Comparison of ENCODE assay signal across 19 cellular contexts in genomic region chr1:151986501-151987190, GRCh38. TPM values are rescaled to one million over a fixed set of nuclear protein-coding genes. Genes with fewer than 3 reads are reported as not detected.
A peak's percentile ranks its signal among the peaks of the same experiment; 100 is the strongest.
DNase-seq lines count a peak whose midpoint lies in the region; ATAC-seq and TF ChIP-seq lines count a peak whose summit lies in the region.
"Had no signal": no experiment of that assay in that cellular context is flagged by ENCODE, and none has a peak within 500 bp of the region (broad histone marks: within the 10 kb centered on the region; RNA-seq: fewer than 3 reads in every experiment).

No MANE protein-coding gene starts in this region.

- POLR2A ChIA-PET in CD8-positive, alpha-beta T cell (lab: Charles Lee) = no interaction called here

- peak overlapping the region; percentile 5 for H3K27ac Mint-ChIP-seq in CD8-positive, alpha-beta T cell

- no peaks in the 10 kb centered on the region for H3K27me3 Mint-ChIP-seq in CD8-positive, alpha-beta T cell (ENCODE audit: low read depth)

- TF ChIP-seq POLR2A in lower leg skin (IDR thresholded peaks at IDR 0.05) = no peak

- no peak overlapping the region for H3K4me3 Mint-ChIP-seq in CD8-positive, alpha-beta T cell

- intact Hi-C loops in CD8-positive, alpha-beta T cell (cut with DNase I, micrococcal nuclease) = no loop called here
- intact Hi-C loops in lower leg skin (cut with DNase I; ENCODE audit: low total_unique reads) = no loop called here

- no peak overlapping the region for H3K4me3 ChIP-seq in CD8-positive, alpha-beta T cell (ENCODE audit: low read depth, low read length)
- no peak overlapping the region for H3K4me3 ChIP-seq in SJSA1
- H3K4me3 ChIP-seq in lower leg skin (ENCODE audit: low read depth, poor library complexity, severe bottlenecking) = no peak overlapping the region
- H3K4me3 ChIP-seq: esophagus muscularis mucosa, GM23248, left lung, thoracic aorta had no signal

- H3K27me3 ChIP-seq in CD8-positive, alpha-beta T cell (ENCODE audit: insufficient read depth, low read length) = no peaks in the 10 kb centered on the region
- no peaks in the 10 kb centered on the region for H3K27me3 ChIP-seq in SJSA1 (replicated peaks)
- H3K27me3 ChIP-seq: esophagus muscularis mucosa, left lung had no signal

- H3K9me3 Mint-ChIP-seq in CD8-positive, alpha-beta T cell = no peaks in the 10 kb centered on the region

- CTCF ChIA-PET in CD8-positive, alpha-beta T cell (lab: Charles Lee) = interaction anchor here (1.0 to 30.4 kb wide), 5 partner anchors 10 to 47 kb away, joined by 3 to 665 read pairs (median 4); no protein-coding TSS in a partner anchor

- DNase-seq in A172 (ENCODE audit: low spot score) (peak; percentile 59), SJSA1 (ENCODE audit: low read depth in 1 of 2, low spot score in 2 of 2) (peak in 1 of 2 experiments; percentile 77), kidney tubule cell (ENCODE audit: low spot score) (peak; percentile 36), pons (ENCODE audit: low spot score) (no peak), NCI-H187 (lab: John Stamatoyannopoulos, UW) (no peak), lower leg skin (ENCODE audit: low spot score in 2 of 2) (no peak)
- no peak for DNase-seq in CD8-positive, alpha-beta T cell
- DNase-seq: amniotic stem cell, caudate nucleus, COR-L47, GM23248, left lung, NCI-H1417, NCI-H748 treated with DMSO at 0.1 percent for 48 hours, occipital lobe, T-helper 9 cell had no signal

- WGBS in lower leg skin, 2 donors = 76 to 80% methylated on average over 8 of the region's 8 CpGs

- TF ChIP-seq CTCF in CD8-positive, alpha-beta T cell (IDR thresholded peaks at IDR 0.05) = no peak
- no peak for TF ChIP-seq CTCF in lower leg skin (IDR thresholded peaks at IDR 0.05)

- H3K36me3 Mint-ChIP-seq in CD8-positive, alpha-beta T cell = peaks cover 54% of the 10 kb centered on the region

- H3K36me3 ChIP-seq in CD8-positive, alpha-beta T cell (ENCODE audit: insufficient read depth, low read length) = peaks cover 9% of the 10 kb centered on the region
- peaks cover 62% of the 10 kb centered on the region for H3K36me3 ChIP-seq in SJSA1

- no peak for ATAC-seq in CD8-positive, alpha-beta T cell
- ATAC-seq in GM21423 (IDR thresholded peaks at IDR 0.05; ENCODE audit: unreplicated experiment) = no peak
- ATAC-seq: left lung had no signal

- peaks cover 71% of the 10 kb centered on the region for H3K4me1 Mint-ChIP-seq in CD8-positive, alpha-beta T cell (ENCODE audit: low read depth)

- no peaks in the 10 kb centered on the region for H3K9me3 ChIP-seq in CD8-positive, alpha-beta T cell (ENCODE audit: low read length)
- no peaks in the 10 kb centered on the region for H3K9me3 ChIP-seq in SJSA1 (replicated peaks)
- H3K9me3 ChIP-seq: esophagus muscularis mucosa, left lung, thoracic aorta had no signal

- peaks cover 56% of the 10 kb centered on the region for H3K4me1 ChIP-seq in CD8-positive, alpha-beta T cell (ENCODE audit: insufficient read depth, low read length)
- H3K4me1 ChIP-seq in SJSA1 (replicated peaks) = peaks cover 66% of the 10 kb centered on the region

- no peak overlapping the region for H3K27ac ChIP-seq in CD8-positive, alpha-beta T cell (ENCODE audit: low read depth, low read length)
- peak overlapping the region; percentile 97 for H3K27ac ChIP-seq in SJSA1
- H3K27ac ChIP-seq: GM23248, thoracic aorta had no signal

RNA-seq across cellular contexts. Expression of gene S100A10, which starts 7.0 kb away (rescaled TPM):
- 760 and 801 TPM in 2 replicates for total RNA-seq in A172 (2014; rRNA removed; shearing (Covaris generic))
- 100 to 1,000 TPM; 132 to 138 TPM for total RNA-seq in CD8-positive, alpha-beta T cell
- 90.2 and 151 TPM in 2 replicates for total RNA-seq in SJSA1 (2014; rRNA removed; shearing (Covaris generic))
- 100 to 1,000 TPM in 2 of 4 donors, 10 to 100 TPM in 2; 74.8 to 153 (median 102) TPM for total RNA-seq in lower leg skin

RNA-seq across cellular contexts. Expression of gene S100A11, which starts 50.2 kb away (rescaled TPM):
- 517 and 658 TPM in 2 replicates for total RNA-seq in A172 (2014; rRNA removed; shearing (Covaris generic))
- 1 to 10 TPM; 7.5 to 7.8 TPM for total RNA-seq in CD8-positive, alpha-beta T cell
- 228 and 284 TPM in 2 replicates for total RNA-seq in SJSA1 (2014; rRNA removed; shearing (Covaris generic))
- total RNA-seq in lower leg skin = 100 to 1,000 TPM; 394 to 516 (median 448) TPM

Comparison
In these comparisons a context has a peak if more than half of its experiments do, and no peak if none do; other contexts are left out.
1. DNase-seq: peak in A172 (single experiment) and kidney tubule cell (single experiment); none in CD8-positive, alpha-beta T cell (0 of 7), pons (single experiment), NCI-H187 (0 of 2) and lower leg skin (0 of 2).
2. RNA of gene S100A11, which starts 50.2 kb away (total RNA-seq): 517 to 658 TPM in A172, 394 to 516 TPM in lower leg skin and 228 to 284 TPM in SJSA1; 7.5 to 7.8 TPM in CD8-positive, alpha-beta T cell; every median in the first group is over 10 times any median in the second.